Comparison of ENCODE assay signal across 1 cellular context in the genomic region with DNA sequence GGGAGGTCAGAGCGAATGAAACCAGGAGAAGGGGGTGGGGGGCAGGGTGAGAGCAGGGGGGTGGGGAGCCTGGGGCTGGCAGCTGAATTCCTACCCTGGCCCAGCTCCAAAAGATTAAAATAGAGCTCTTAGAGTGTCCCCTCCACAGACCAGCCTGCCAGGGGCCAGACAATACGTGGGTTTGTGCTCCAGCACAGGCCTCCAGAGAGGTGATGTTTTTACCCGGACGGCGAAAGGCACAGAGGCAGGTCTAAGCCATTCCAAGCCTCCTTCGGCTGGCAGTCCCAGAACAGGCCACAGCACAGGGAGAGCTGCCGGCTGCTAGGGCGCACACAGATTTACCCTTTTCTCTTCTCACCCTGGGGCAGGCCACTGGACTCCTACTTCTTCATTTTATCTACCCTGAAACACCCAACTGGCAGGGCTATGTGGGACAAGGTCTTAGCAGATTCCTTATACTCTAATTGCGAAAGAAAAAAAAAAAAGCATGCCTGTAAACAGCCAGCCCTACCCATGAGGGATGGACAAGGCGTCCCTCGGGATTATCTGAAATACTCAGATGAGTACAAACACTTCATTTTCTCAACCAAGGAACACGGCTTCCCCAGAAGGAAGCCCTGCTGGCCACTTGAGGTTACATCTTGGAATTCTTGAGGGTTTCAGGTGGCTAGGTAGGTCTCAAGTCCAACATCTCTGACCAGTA.
TF ChIP-seq lines count a peak whose summit lies in the region.

No MANE protein-coding gene starts in this region.

TF ChIP-seq in HepG2, 621 proteins besides CTCF, POLR2A, EP300 and RAD21 (continued from another document):
- TF ChIP-seq, protein P1, sequence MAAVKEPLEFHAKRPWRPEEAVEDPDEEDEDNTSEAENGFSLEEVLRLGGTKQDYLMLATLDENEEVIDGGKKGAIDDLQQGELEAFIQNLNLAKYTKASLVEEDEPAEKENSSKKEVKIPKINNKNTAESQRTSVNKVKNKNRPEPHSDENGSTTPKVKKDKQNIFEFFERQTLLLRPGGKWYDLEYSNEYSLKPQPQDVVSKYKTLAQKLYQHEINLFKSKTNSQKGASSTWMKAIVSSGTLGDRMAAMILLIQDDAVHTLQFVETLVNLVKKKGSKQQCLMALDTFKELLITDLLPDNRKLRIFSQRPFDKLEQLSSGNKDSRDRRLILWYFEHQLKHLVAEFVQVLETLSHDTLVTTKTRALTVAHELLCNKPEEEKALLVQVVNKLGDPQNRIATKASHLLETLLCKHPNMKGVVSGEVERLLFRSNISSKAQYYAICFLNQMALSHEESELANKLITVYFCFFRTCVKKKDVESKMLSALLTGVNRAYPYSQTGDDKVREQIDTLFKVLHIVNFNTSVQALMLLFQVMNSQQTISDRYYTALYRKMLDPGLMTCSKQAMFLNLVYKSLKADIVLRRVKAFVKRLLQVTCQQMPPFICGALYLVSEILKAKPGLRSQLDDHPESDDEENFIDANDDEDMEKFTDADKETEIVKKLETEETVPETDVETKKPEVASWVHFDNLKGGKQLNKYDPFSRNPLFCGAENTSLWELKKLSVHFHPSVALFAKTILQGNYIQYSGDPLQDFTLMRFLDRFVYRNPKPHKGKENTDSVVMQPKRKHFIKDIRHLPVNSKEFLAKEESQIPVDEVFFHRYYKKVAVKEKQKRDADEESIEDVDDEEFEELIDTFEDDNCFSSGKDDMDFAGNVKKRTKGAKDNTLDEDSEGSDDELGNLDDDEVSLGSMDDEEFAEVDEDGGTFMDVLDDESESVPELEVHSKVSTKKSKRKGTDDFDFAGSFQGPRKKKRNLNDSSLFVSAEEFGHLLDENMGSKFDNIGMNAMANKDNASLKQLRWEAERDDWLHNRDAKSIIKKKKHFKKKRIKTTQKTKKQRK (IDR thresholded peaks at IDR 0.05; ENCODE audit: low read length), result no peak
- TF ChIP-seq, protein P2, sequence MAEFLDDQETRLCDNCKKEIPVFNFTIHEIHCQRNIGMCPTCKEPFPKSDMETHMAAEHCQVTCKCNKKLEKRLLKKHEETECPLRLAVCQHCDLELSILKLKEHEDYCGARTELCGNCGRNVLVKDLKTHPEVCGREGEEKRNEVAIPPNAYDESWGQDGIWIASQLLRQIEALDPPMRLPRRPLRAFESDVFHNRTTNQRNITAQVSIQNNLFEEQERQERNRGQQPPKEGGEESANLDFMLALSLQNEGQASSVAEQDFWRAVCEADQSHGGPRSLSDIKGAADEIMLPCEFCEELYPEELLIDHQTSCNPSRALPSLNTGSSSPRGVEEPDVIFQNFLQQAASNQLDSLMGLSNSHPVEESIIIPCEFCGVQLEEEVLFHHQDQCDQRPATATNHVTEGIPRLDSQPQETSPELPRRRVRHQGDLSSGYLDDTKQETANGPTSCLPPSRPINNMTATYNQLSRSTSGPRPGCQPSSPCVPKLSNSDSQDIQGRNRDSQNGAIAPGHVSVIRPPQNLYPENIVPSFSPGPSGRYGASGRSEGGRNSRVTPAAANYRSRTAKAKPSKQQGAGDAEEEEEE (CRISPR knock-in tag; IDR thresholded peaks at IDR 0.05; ENCODE audit: borderline replicate concordance), result no peak
